Comparison of ENCODE assay signal across 12 cellular contexts in the genomic region with DNA sequence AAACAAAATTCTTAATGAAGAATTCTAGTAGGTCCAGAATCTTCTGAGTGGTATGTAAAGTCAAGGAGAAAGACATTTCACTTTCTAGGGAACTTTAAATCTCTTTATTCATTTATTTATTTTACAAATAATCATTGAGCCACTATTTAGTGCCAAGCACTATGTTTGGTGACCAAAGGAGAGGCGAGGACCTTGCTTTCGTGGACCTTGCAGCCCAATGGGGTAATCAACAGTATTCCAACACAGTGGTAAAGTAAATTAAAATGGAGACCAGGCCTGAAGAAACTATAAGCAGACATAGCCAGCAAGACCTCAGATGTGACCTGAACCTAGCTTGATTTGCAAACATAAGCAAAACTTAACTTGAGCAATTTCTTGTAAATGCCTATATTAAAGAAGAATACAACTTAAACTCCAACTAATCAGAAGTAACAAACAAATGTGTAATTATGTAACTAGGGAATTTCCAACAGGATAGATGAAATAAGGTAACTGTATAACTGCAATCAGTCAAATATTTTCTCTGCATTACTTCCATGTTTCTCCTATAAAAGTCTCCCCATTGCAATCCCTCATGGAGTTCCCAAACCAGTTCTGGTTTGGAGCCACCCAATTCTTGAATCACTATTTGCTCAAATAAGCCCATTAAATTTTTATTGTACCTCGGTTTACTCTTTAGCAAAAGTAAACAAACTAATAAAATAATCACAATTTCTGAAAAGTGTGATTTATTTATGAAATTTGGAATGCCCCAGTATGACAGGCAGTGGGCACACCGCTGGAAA.
"Had no signal": no experiment of that assay in that cellular context is flagged by ENCODE, and none has a peak within 500 bp of the region (broad histone marks: within the 10 kb centered on the region; RNA-seq: fewer than 3 reads in every experiment).

No MANE protein-coding gene starts in this region.

- H3K27me3 Mint-ChIP-seq: activated CD8-positive, alpha-beta memory T cell treated with anti-CD3 and anti-CD28 coated beads, Interleukin-2, amount 10 ng/mL, durations not matched to agents 7 days and 5 days; stimulated activated naive B cell treated with anti-CD40 and anti-IgM and Interleukin-4, amounts not matched to agents 10 μg/mL and 1 μg/mL and 100 μg/mL, for 72 hours had no signal

- ATAC-seq: pancreas had no signal

- H3K4me3 Mint-ChIP-seq: activated CD8-positive, alpha-beta memory T cell treated with anti-CD3 and anti-CD28 coated beads, Interleukin-2, amount 10 ng/mL, durations not matched to agents 7 days and 5 days; stimulated activated naive B cell treated with anti-CD40 and anti-IgM and Interleukin-4, amounts not matched to agents 10 μg/mL and 1 μg/mL and 100 μg/mL, for 72 hours had no signal

- H3K9me3 ChIP-seq: esophagus muscularis mucosa, pancreas had no signal

- H3K27me3 ChIP-seq: cardiac muscle cell, esophagus muscularis mucosa, pancreas had no signal

- DNase-seq: activated CD4-positive, alpha-beta T cell treated with anti-CD3 and anti-CD28 coated beads, Interleukin-2, amount 50 U/mL, for 1 hour; activated CD4-positive, CD25-positive, alpha-beta regulatory T cell; activated CD8-positive, alpha-beta memory T cell treated with anti-CD3 and anti-CD28 coated beads, Interleukin-2, amount 10 ng/mL, durations not matched to agents 7 days and 5 days; activated T-cell treated with anti-CD3 and anti-CD28 coated beads, Interleukin-2, amount 50 U/mL, for 1 hour; islet precursor cell; mammary epithelial cell; pancreas; stimulated activated naive B cell treated with anti-CD40 and anti-IgM and Interleukin-4, amounts not matched to agents 10 μg/mL and 1 μg/mL and 100 μg/mL, for 72 hours; substantia nigra; trophoblast cell had no signal

- H3K4me3 ChIP-seq: cardiac muscle cell, esophagus muscularis mucosa, pancreas had no signal

- H3K36me3 ChIP-seq: cardiac muscle cell, esophagus muscularis mucosa, pancreas had no signal

- H3K36me3 Mint-ChIP-seq: activated CD8-positive, alpha-beta memory T cell treated with anti-CD3 and anti-CD28 coated beads, Interleukin-2, amount 10 ng/mL, durations not matched to agents 7 days and 5 days had no signal

- H3K27ac ChIP-seq: cardiac muscle cell, pancreas had no signal
